ENCODE assay signal across 22 cellular contexts in genomic region chr9:136590788-136591187, GRCh38. TPM values are rescaled to one million over a fixed set of nuclear protein-coding genes. Genes with fewer than 3 reads are reported as not detected.
A peak's percentile ranks its signal among the peaks of the same experiment; 100 is the strongest.
DNase-seq lines count a peak whose midpoint lies in the region; ATAC-seq and TF ChIP-seq lines count a peak whose summit lies in the region.
"Had no signal": no experiment of that assay in that cellular context is flagged by ENCODE, and none has a peak within 500 bp of the region (broad histone marks: within the 10 kb centered on the region; RNA-seq: fewer than 3 reads in every experiment).

No MANE protein-coding gene starts in this region.

- no peaks in the 10 kb centered on the region for H3K36me3 ChIP-seq in right atrium auricular region
- no peaks in the 10 kb centered on the region for H3K36me3 ChIP-seq in gastroesophageal sphincter
- no peaks in the 10 kb centered on the region for H3K36me3 ChIP-seq in upper lobe of right lung
- H3K36me3 ChIP-seq: BE2C, SJCRH30, uterus had no signal

- peaks cover 0 to 56% of the 10 kb centered on the region in 2 donors for H3K4me1 ChIP-seq in right atrium auricular region
- peaks cover 0 to 56% (median 30%) of the 10 kb centered on the region in 3 donors for H3K4me1 ChIP-seq in gastroesophageal sphincter
- peaks cover 36% of the 10 kb centered on the region for H3K4me1 ChIP-seq in upper lobe of right lung
- H3K4me1 ChIP-seq: foreskin keratinocyte had no signal

- intact Hi-C loops in Right ventricle myocardium inferior (cut with DNase I) (no loop called here), upper lobe of right lung (cut with DNase I) (no loop called here)

- TF ChIP-seq EP300 in gastroesophageal sphincter (IDR thresholded peaks at IDR 0.05): no peak

- no peaks in the 10 kb centered on the region for H3K9me3 ChIP-seq in right atrium auricular region
- H3K9me3 ChIP-seq in gastroesophageal sphincter: no peaks in the 10 kb centered on the region
- H3K9me3 ChIP-seq in upper lobe of right lung: no peaks in the 10 kb centered on the region
- H3K9me3 ChIP-seq: BE2C, SJCRH30, uterus had no signal

- H3K27me3 ChIP-seq in right atrium auricular region: no peaks in the 10 kb centered on the region
- peaks cover 7% of the 10 kb centered on the region for H3K27me3 ChIP-seq in gastroesophageal sphincter
- no peaks in the 10 kb centered on the region for H3K27me3 ChIP-seq in upper lobe of right lung
- H3K27me3 ChIP-seq: BE2C, uterus had no signal

- no peak for TF ChIP-seq POLR2A in gastroesophageal sphincter (IDR thresholded peaks at IDR 0.05)

- TF ChIP-seq CTCF in right atrium auricular region (IDR thresholded peaks at IDR 0.05) (no peak), gastroesophageal sphincter (IDR thresholded peaks at IDR 0.05) (no peak), upper lobe of right lung (IDR thresholded peaks at IDR 0.05) (no peak)

- DNase-seq in Right ventricle myocardium inferior (ENCODE audit: missing footprints): peak; percentile 69
- DNase-seq in right atrium auricular region (ENCODE audit: low spot score): no peak
- DNase-seq in medulla oblongata (ENCODE audit: extremely low spot score): peak; percentile 53
- no peak for DNase-seq in upper lobe of right lung
- DNase-seq in stimulated activated CD4-positive, alpha-beta T cell treated with anti-CD3 and anti-CD28 coated beads, Interleukin-4, amount 100 ng/mL, for 1 hour: no peak
- DNase-seq in RKO (ENCODE audit: low spot score): no peak
- DNase-seq: activated CD8-positive, alpha-beta T cell treated with anti-CD3 and anti-CD28 coated beads for 36 hours; activated naive CD4-positive, alpha-beta T cell treated with Interleukin-2 at 50 U/mL for 16 hours; BE2C; central memory CD4-positive, alpha-beta T cell; erythroblast; foreskin keratinocyte; NCI-H2227 treated with DMSO at 0.1 percent for 48 hours; NCI-H774; PC-9; stimulated activated CD4-positive, alpha-beta T cell treated with anti-CD3 and anti-CD28 coated beads, Interleukin-12 subunit alpha, Interleukin-12 subunit beta, amount 100 ng/mL, for 4 hours; stimulated activated CD8-positive, alpha-beta memory T cell treated with anti-CD3 and anti-CD28 coated beads, Interleukin-4, amount 100 ng/mL, for 48 hours; T-helper 17 cell; uterus had no signal

- WGBS in gastroesophageal sphincter (ENCODE audit: low coverage in 1 of 2), 2 donors: 67% methylated on average over 1 of the region's 6 CpGs; no CpG with 5 or more reads in 1 of the 2 donors

- no peak overlapping the region for H3K4me3 ChIP-seq in right atrium auricular region
- no peak overlapping the region for H3K4me3 ChIP-seq in gastroesophageal sphincter
- H3K4me3 ChIP-seq in upper lobe of right lung: no peak overlapping the region
- H3K4me3 ChIP-seq: PC-9, SJCRH30, uterus had no signal

- H3K27ac ChIP-seq in right atrium auricular region (peak overlapping the region in 1 of 2 donors; percentile 42), gastroesophageal sphincter (no peak overlapping the region), upper lobe of right lung (peak overlapping the region; percentile 9)
- H3K27ac ChIP-seq: foreskin keratinocyte, PC-9, SJCRH30, uterus had no signal

- ATAC-seq in Right ventricle myocardium inferior (no peak), gastroesophageal sphincter (peak; percentile 27), upper lobe of right lung (peak; percentile 37), GM18520 (IDR thresholded peaks at IDR 0.05; ENCODE audit: unreplicated experiment) (no peak)
- ATAC-seq: activated CD8-positive, alpha-beta T cell treated with anti-CD3 and anti-CD28 coated beads for 36 hours; foreskin keratinocyte; T-helper 17 cell had no signal

RNA-seq across cellular contexts. Expression of gene NOTCH1, which starts 44.9 kb away (rescaled TPM):
- 18.7 TPM for total RNA-seq in Right ventricle myocardium inferior
- total RNA-seq in right atrium auricular region: 10 to 100 TPM; 14.2 to 39.7 TPM
- total RNA-seq in gastroesophageal sphincter: 10 to 100 TPM; 31.1 to 72.1 (median 44.0) TPM
- total RNA-seq in upper lobe of right lung: 114 TPM

Comparison
In these comparisons a context has a peak if more than half of its experiments do, and no peak if none do; other contexts are left out.
1. DNase-seq: peak in Right ventricle myocardium inferior (single experiment) and medulla oblongata (single experiment); none in right atrium auricular region (single experiment), upper lobe of right lung (single experiment), stimulated activated CD4-positive, alpha-beta T cell treated with anti-CD3 and anti-CD28 coated beads, Interleukin-4, amount 100 ng/mL, for 1 hour (single experiment) and RKO (single experiment).
2. ATAC-seq: peak in gastroesophageal sphincter (single experiment) and upper lobe of right lung (single experiment); none in Right ventricle myocardium inferior (single experiment) and GM18520 (single experiment).